ENCODE assay signal across 9 cellular contexts in genomic region chr17:17119533-17119932, GRCh38.
DNase-seq lines count a peak whose midpoint lies in the region; ATAC-seq and TF ChIP-seq lines count a peak whose summit lies in the region.
"Had no signal": no experiment of that assay in that cellular context is flagged by ENCODE, and none has a peak within 500 bp of the region (broad histone marks: within the 10 kb centered on the region; RNA-seq: fewer than 3 reads in every experiment).

No MANE protein-coding gene starts in this region.

- H2AFZ ChIP-seq in Karpas-422 (ENCODE audit: low read length), result no peak overlapping the region

- intact Hi-C loops in sciatic nerve (cut with DNase I), result no loop called here

- H3K9me2 ChIP-seq in Karpas-422 (replicated peaks; ENCODE audit: insufficient read depth, low read length), result no peaks in the 10 kb centered on the region

- ATAC-seq in GM19043 (IDR thresholded peaks at IDR 0.05; ENCODE audit: low read depth, unreplicated experiment) (peak; percentile 53), sciatic nerve (peak; percentile 29), HG02840 (IDR thresholded peaks at IDR 0.05; ENCODE audit: low FRiP score, unreplicated experiment) (no peak)

- H3K9ac ChIP-seq in Karpas-422 (ENCODE audit: low read length), result no peak overlapping the region

- no peaks in the 10 kb centered on the region for H3K9me3 ChIP-seq in Karpas-422 (ENCODE audit: low read length)

- no peaks in the 10 kb centered on the region for H3K79me2 ChIP-seq in Karpas-422 (ENCODE audit: low read length)

- H3K36me3 ChIP-seq in Karpas-422 (ENCODE audit: insufficient read depth, low read length), result no peaks in the 10 kb centered on the region

- POLR2A ChIA-PET in HEK293T (lab: Yijun Ruan, JAX), result no interaction called here

- H4K20me1 ChIP-seq in Karpas-422 (ENCODE audit: insufficient read depth, low read depth, low read length), result peaks cover 80% of the 10 kb centered on the region

- DNase-seq in activated CD4-positive, alpha-beta T cell treated with anti-CD3 and anti-CD28 coated beads for 4 hours, result peak; percentile 50 to 60
- DNase-seq in effector CD4-positive, alpha-beta T cell, result peak; percentile 45
- DNase-seq in sciatic nerve (ENCODE audit: low spot score) (no peak), HEK293T (ENCODE audit: extremely low spot score) (no peak), cerebellar nuclear complex (lab: John Stamatoyannopoulos, UW) (no peak), Karpas-422 (no peak)

- no peak overlapping the region for H3K4me2 ChIP-seq in Karpas-422 (ENCODE audit: low read depth, low read length, poor library complexity, severe bottlenecking)

- CTCF ChIA-PET in HEK293T (lab: Yijun Ruan, JAX), result interaction anchor here (1.8 kb wide), 1 partner anchor 22 kb away, joined by 6 read pairs; no protein-coding TSS in a partner anchor

- H3K27me3 ChIP-seq in Karpas-422 (ENCODE audit: low read length), result no peaks in the 10 kb centered on the region

- no peak overlapping the region for H3K27ac ChIP-seq in Karpas-422 (ENCODE audit: low read length)
- H3K27ac ChIP-seq: HL-60 had no signal

- H3K4me1 ChIP-seq in Karpas-422 (ENCODE audit: low read length), result peaks cover 12% of the 10 kb centered on the region

- no peak overlapping the region for H3K4me3 ChIP-seq in Karpas-422 (ENCODE audit: low read length)

TF ChIP-seq in HEK293T, 16 proteins besides CTCF, POLR2A, EP300 and RAD21:
- TF ChIP-seq FOXM1 (IDR thresholded peaks at IDR 0.05; ENCODE audit: borderline replicate concordance), result no peak
- no peak for TF ChIP-seq FOXA1 (IDR thresholded peaks at IDR 0.05)
- no peak for TF ChIP-seq SUZ12 (IDR thresholded peaks at IDR 0.05)
- no peak for TF ChIP-seq FOXK2 (IDR thresholded peaks at IDR 0.05)
- TF ChIP-seq L3MBTL2 (conservative IDR thresholded peaks at IDR 0.05), result no peak
- TF ChIP-seq CTBP1 (IDR thresholded peaks at IDR 0.05; ENCODE audit: borderline replicate concordance), result no peak
- TF ChIP-seq ARNT (IDR thresholded peaks at IDR 0.05), result no peak
- TF ChIP-seq NFRKB (IDR thresholded peaks at IDR 0.05), result no peak
- no peak for TF ChIP-seq PKNOX1 (IDR thresholded peaks at IDR 0.05)
- no peak for TF ChIP-seq SP1 (IDR thresholded peaks at IDR 0.05)
- TF ChIP-seq TARDBP (IDR thresholded peaks at IDR 0.05), result no peak
- TF ChIP-seq HDGF (IDR thresholded peaks at IDR 0.05; ENCODE audit: borderline replicate concordance), result no peak
- TF ChIP-seq ELF4 (IDR thresholded peaks at IDR 0.05), result no peak
- no peak for TF ChIP-seq ZNF384 (IDR thresholded peaks at IDR 0.05)
- TF ChIP-seq LEF1 (IDR thresholded peaks at IDR 0.05; ENCODE audit: borderline replicate concordance), result no peak
- TF ChIP-seq BHLHE40 (IDR thresholded peaks at IDR 0.05; ENCODE audit: borderline replicate concordance), result no peak

Comparison
In these comparisons a context has a peak if more than half of its experiments do, and no peak if none do; other contexts are left out.
1. DNase-seq: peak in activated CD4-positive, alpha-beta T cell treated with anti-CD3 and anti-CD28 coated beads for 4 hours (2 of 2) and effector CD4-positive, alpha-beta T cell (single experiment); none in sciatic nerve (single experiment), HEK293T (single experiment), cerebellar nuclear complex (0 of 2) and Karpas-422 (single experiment).